In genomic region chr11:28849053-28849452, GRCh38 we compare ENCODE assay signal across 18 cellular contexts.
DNase-seq lines count a peak whose midpoint lies in the region; ATAC-seq and TF ChIP-seq lines count a peak whose summit lies in the region.
"Had no signal": no experiment of that assay in that cellular context is flagged by ENCODE, and none has a peak within 500 bp of the region (broad histone marks: within the 10 kb centered on the region; RNA-seq: fewer than 3 reads in every experiment).

No MANE protein-coding gene starts in this region.

- CTCF ChIA-PET in MCF 10A (lab: Yijun Ruan, JAX), result interaction anchor here (0.6 to 1.4 kb wide), 3 partner anchors 41 to 323 kb away, joined by 3 to 6 read pairs (median 4); no protein-coding TSS in a partner anchor

- peak overlapping the region; percentile 57 for H3K27ac Mint-ChIP-seq in MCF 10A (ENCODE audit: low read depth, unreplicated experiment)
- H3K27ac Mint-ChIP-seq in GM23338, result no peak overlapping the region
- no peak overlapping the region for H3K27ac Mint-ChIP-seq in CD14-positive monocyte
- H3K27ac Mint-ChIP-seq: CD8-positive, alpha-beta T cell; HFFc6; IgD-negative memory B cell had no signal

- peaks cover 22% of the 10 kb centered on the region for H3K9me3 Mint-ChIP-seq in MCF 10A (ENCODE audit: unreplicated experiment)
- peaks cover 44% of the 10 kb centered on the region for H3K9me3 Mint-ChIP-seq in GM23338
- H3K9me3 Mint-ChIP-seq in CD14-positive monocyte, result peaks cover 4 to 13% (median 7%) of the 10 kb centered on the region in 7 donors

- H3K27me3 Mint-ChIP-seq in MCF 10A (ENCODE audit: insufficient read depth, unreplicated experiment) (no peaks in the 10 kb centered on the region), GM23338 (ENCODE audit: insufficient read depth, low read depth, poor library complexity) (peaks cover 2% of the 10 kb centered on the region), CD14-positive monocyte (ENCODE audit: low read depth in 3 of 3) (no peaks in the 10 kb centered on the region)
- H3K27me3 Mint-ChIP-seq: IgD-negative memory B cell had no signal

- H4K20me1 ChIP-seq in GM23338 (replicated peaks; ENCODE audit: insufficient read depth), result no peaks in the 10 kb centered on the region
- H4K20me1 ChIP-seq: BLaER1 had no signal

- H3K4me1 ChIP-seq in breast epithelium, result no peaks in the 10 kb centered on the region
- peaks cover 18% of the 10 kb centered on the region for H3K4me1 ChIP-seq in RWPE2 (ENCODE audit: insufficient read depth, poor library complexity, severe bottlenecking)
- no peaks in the 10 kb centered on the region for H3K4me1 ChIP-seq in GM23338 (ENCODE audit: insufficient read depth)
- H3K4me1 ChIP-seq: BLaER1 had no signal

- no peaks in the 10 kb centered on the region for H3K36me3 Mint-ChIP-seq in MCF 10A (ENCODE audit: insufficient read depth, unreplicated experiment)
- H3K36me3 Mint-ChIP-seq in GM23338 (ENCODE audit: low read depth), result peaks cover 32% of the 10 kb centered on the region
- H3K36me3 Mint-ChIP-seq in CD14-positive monocyte, result no peaks in the 10 kb centered on the region
- H3K36me3 Mint-ChIP-seq: CD8-positive, alpha-beta T cell; IgD-negative memory B cell had no signal

- intact Hi-C loops in MCF 10A (cut with micrococcal nuclease), result no loop called here
- intact Hi-C loops in breast epithelium (cut with DNase I; ENCODE audit: low total_unique reads), result no loop called here
- intact Hi-C loops in CD14-positive monocyte (cut with micrococcal nuclease), result no loop called here

- POLR2A ChIA-PET in MCF 10A (lab: Yijun Ruan, JAX), result interaction anchor here (0.6 to 2.1 kb wide), 7 partner anchors 12 to 1108 kb away, joined by 3 to 14 read pairs (median 3); no protein-coding TSS in a partner anchor

- H3K27ac ChIP-seq in breast epithelium (no peak overlapping the region), RWPE2 (ENCODE audit: poor library complexity, severe bottlenecking) (peak overlapping the region; percentile 59), GM23338 (ENCODE audit: low read depth) (no peak overlapping the region)
- H3K27ac ChIP-seq: 22Rv1, BLaER1, GM23248 had no signal

- no peak for DNase-seq in MCF 10A (ENCODE audit: unreplicated experiment)
- DNase-seq in breast epithelium (ENCODE audit: low spot score in 2 of 2), result no peak
- no peak for DNase-seq in RWPE2 (ENCODE audit: low spot score)
- peak; percentile 62 for DNase-seq in epithelial cell of esophagus (ENCODE audit: low read depth)
- DNase-seq in GM23338 (ENCODE audit: low spot score), result no peak
- DNase-seq in CD14-positive monocyte (ENCODE audit: low spot score), result no peak
- DNase-seq: Calu3; CD8-positive, alpha-beta T cell; DMS79 treated with DMSO at 0.1 percent for 48 hours; GF-D8; GM23248; H7; HFFc6 had no signal

- H3K4me2 ChIP-seq in GM23338, result no peak overlapping the region
- H3K4me2 ChIP-seq: BLaER1 had no signal

- TF ChIP-seq CTCF in MCF 10A (IDR thresholded peaks at IDR 0.05; ENCODE audit: unreplicated experiment) (no peak), breast epithelium (IDR thresholded peaks at IDR 0.05) (no peak), RWPE2 (IDR thresholded peaks at IDR 0.05; ENCODE audit: poor library complexity, severe bottlenecking) (no peak), epithelial cell of esophagus (IDR thresholded peaks at IDR 0.05; ENCODE audit: insufficient read depth, low read depth, low read length, missing control alignments) (no peak), GM23338 (conservative IDR thresholded peaks at IDR 0.05; ENCODE audit: low read depth in 2 of 2) (no peak), CD14-positive monocyte (IDR thresholded peaks at IDR 0.05) (no peak)

- no peaks in the 10 kb centered on the region for H3K79me2 ChIP-seq in GM23338 (replicated peaks; ENCODE audit: insufficient read depth)

- H3K9me2 ChIP-seq in GM23338 (ENCODE audit: insufficient read depth), result peaks cover 3% of the 10 kb centered on the region; the same call in 1 of the 2 replicates

- no TSS peak for BruUV-seq in MCF 10A (replicated peaks; lab: Mats Ljungman, UMichigan)

- H3K4me3 ChIP-seq in breast epithelium (no peak overlapping the region), RWPE2 (ENCODE audit: severe bottlenecking) (no peak overlapping the region), epithelial cell of esophagus (ENCODE audit: low read length) (no peak overlapping the region), GM23338 (no peak overlapping the region)
- H3K4me3 ChIP-seq: BLaER1, GM23248 had no signal

- H2AFZ ChIP-seq in GM23338, result no peak overlapping the region

- H3K4me1 Mint-ChIP-seq in MCF 10A (ENCODE audit: insufficient read depth, unreplicated experiment) (peaks cover 19% of the 10 kb centered on the region), GM23338 (no peaks in the 10 kb centered on the region), CD14-positive monocyte (no peaks in the 10 kb centered on the region)
- H3K4me1 Mint-ChIP-seq: IgD-negative memory B cell had no signal

- TF ChIP-seq POLR2A in breast epithelium (IDR thresholded peaks at IDR 0.05), result no peak

- H3K4me3 Mint-ChIP-seq in MCF 10A (ENCODE audit: unreplicated experiment) (no peak overlapping the region), GM23338 (no peak overlapping the region), CD14-positive monocyte (no peak overlapping the region)
- H3K4me3 Mint-ChIP-seq: CD8-positive, alpha-beta T cell; IgD-negative memory B cell had no signal

- no peaks in the 10 kb centered on the region for H3F3A ChIP-seq in GM23338 (replicated peaks; ENCODE audit: low read depth)

- H3K36me3 ChIP-seq in breast epithelium, result no peaks in the 10 kb centered on the region
- H3K36me3 ChIP-seq in RWPE2 (ENCODE audit: low read depth), result no peaks in the 10 kb centered on the region; the same call in 1 of the 2 replicates
- H3K36me3 ChIP-seq in GM23338 (ENCODE audit: insufficient read depth), result peaks cover 13% of the 10 kb centered on the region; the same call in 1 of the 2 replicates
- H3K36me3 ChIP-seq: BLaER1 had no signal

- ATAC-seq in RWPE2 (ENCODE audit: low read depth), result peak; percentile 77
- ATAC-seq in HG02973 (IDR thresholded peaks at IDR 0.05; ENCODE audit: unreplicated experiment), result no peak
- no peak for ATAC-seq in GM23338
- ATAC-seq: CD8-positive, alpha-beta T cell; HCT116 had no signal

- H3K27me3 ChIP-seq in breast epithelium (no peaks in the 10 kb centered on the region), RWPE2 (ENCODE audit: insufficient read depth, poor library complexity, severe bottlenecking) (no peaks in the 10 kb centered on the region), GM23338 (ENCODE audit: insufficient read depth) (no peaks in the 10 kb centered on the region)
- H3K27me3 ChIP-seq: BLaER1 had no signal

- peaks cover 0 to 10% of the 10 kb centered on the region in 2 donors for H3K9me3 ChIP-seq in breast epithelium
- peaks cover 9% of the 10 kb centered on the region for H3K9me3 ChIP-seq in RWPE2 (ENCODE audit: severe bottlenecking)

TF ChIP-seq in GM23338, 12 proteins besides CTCF, POLR2A, EP300 and RAD21 (continues in another document):
- no peak for TF ChIP-seq POLR2AphosphoS5 (IDR thresholded peaks at IDR 0.05; ENCODE audit: low read depth)
- no peak for TF ChIP-seq JUNB (IDR thresholded peaks at IDR 0.05; ENCODE audit: unreplicated experiment)
- TF ChIP-seq, protein P1, sequence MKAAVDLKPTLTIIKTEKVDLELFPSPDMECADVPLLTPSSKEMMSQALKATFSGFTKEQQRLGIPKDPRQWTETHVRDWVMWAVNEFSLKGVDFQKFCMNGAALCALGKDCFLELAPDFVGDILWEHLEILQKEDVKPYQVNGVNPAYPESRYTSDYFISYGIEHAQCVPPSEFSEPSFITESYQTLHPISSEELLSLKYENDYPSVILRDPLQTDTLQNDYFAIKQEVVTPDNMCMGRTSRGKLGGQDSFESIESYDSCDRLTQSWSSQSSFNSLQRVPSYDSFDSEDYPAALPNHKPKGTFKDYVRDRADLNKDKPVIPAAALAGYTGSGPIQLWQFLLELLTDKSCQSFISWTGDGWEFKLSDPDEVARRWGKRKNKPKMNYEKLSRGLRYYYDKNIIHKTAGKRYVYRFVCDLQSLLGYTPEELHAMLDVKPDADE (IDR thresholded peaks at IDR 0.05), result no peak
- TF ChIP-seq EZH2 (IDR thresholded peaks at IDR 0.05; ENCODE audit: low read depth, unreplicated experiment), result no peak
- TF ChIP-seq EZH2phosphoT487 (IDR thresholded peaks at IDR 0.05; ENCODE audit: unreplicated experiment), result no peak
- no peak for TF ChIP-seq NANOG (IDR thresholded peaks at IDR 0.05; ENCODE audit: borderline replicate concordance)
